17 cellular contexts compared by ENCODE assay signal in genomic region chr11:64881476-64881875, GRCh38. TPM values are rescaled to one million over a fixed set of nuclear protein-coding genes. Genes with fewer than 3 reads are reported as not detected.
DNase-seq lines count a peak whose midpoint lies in the region; TF ChIP-seq lines count a peak whose summit lies in the region.
"Had no signal": no experiment of that assay in that cellular context is flagged by ENCODE, and none has a peak within 500 bp of the region (broad histone marks: within the 10 kb centered on the region; RNA-seq: fewer than 3 reads in every experiment).

No MANE protein-coding gene starts in this region.

- H3K36me3 Mint-ChIP-seq in T-helper 2 cell treated with Interferon-gamma antibody and Interleukin-4, amounts not matched to agents 5 μg/mL and 100 μg/mL, for 36 hours (ENCODE audit: low read depth) = peaks cover 11% of the 10 kb centered on the region

- TF ChIP-seq EP300 in stomach (IDR thresholded peaks at IDR 0.05) = no peak

- no peaks in the 10 kb centered on the region for H3K27me3 Mint-ChIP-seq in T-helper 2 cell treated with Interferon-gamma antibody and Interleukin-4, amounts not matched to agents 5 μg/mL and 100 μg/mL, for 36 hours (ENCODE audit: low read depth)

- TF ChIP-seq POLR2A in stomach (IDR thresholded peaks at IDR 0.05) = no peak

- H3K9me3 ChIP-seq in stomach = no peaks in the 10 kb centered on the region
- H3K9me3 ChIP-seq: adrenal gland had no signal

- H3K4me3 ChIP-seq in coronary artery (no peak overlapping the region), stomach (no peak overlapping the region)
- H3K4me3 ChIP-seq: adrenal gland, skin epidermis had no signal

- peak overlapping the region; percentile 96 for H3K4me3 Mint-ChIP-seq in T-helper 2 cell treated with Interferon-gamma antibody and Interleukin-4, amounts not matched to agents 5 μg/mL and 100 μg/mL, for 36 hours

- H3K4me1 ChIP-seq in stomach = peaks cover 15 to 54% (median 45%) of the 10 kb centered on the region in 4 donors

- H3K27ac ChIP-seq in coronary artery (peak overlapping the region; percentile 77 to 87), stomach (peak overlapping the region in 3 of 5 donors; percentile 15 to 38 (median 28))

- H3K27ac Mint-ChIP-seq in T-helper 2 cell treated with Interferon-gamma antibody and Interleukin-4, amounts not matched to agents 5 μg/mL and 100 μg/mL, for 36 hours = no peak overlapping the region

- TF ChIP-seq CTCF in coronary artery (IDR thresholded peaks at IDR 0.05) (no peak), stomach (IDR thresholded peaks at IDR 0.05) (no peak)

- no peaks in the 10 kb centered on the region for H3K9me3 Mint-ChIP-seq in T-helper 2 cell treated with Interferon-gamma antibody and Interleukin-4, amounts not matched to agents 5 μg/mL and 100 μg/mL, for 36 hours

- H3K36me3 ChIP-seq in stomach = no peaks in the 10 kb centered on the region
- H3K36me3 ChIP-seq: adrenal gland had no signal

- 60 to 72% (median 65%) methylated on average over 8 of the region's 8 CpGs for WGBS in stomach, 5 donors

- no peaks in the 10 kb centered on the region for H3K27me3 ChIP-seq in stomach
- H3K27me3 ChIP-seq: adrenal gland had no signal

- peaks cover 51% of the 10 kb centered on the region for H3K4me1 Mint-ChIP-seq in T-helper 2 cell treated with Interferon-gamma antibody and Interleukin-4, amounts not matched to agents 5 μg/mL and 100 μg/mL, for 36 hours (ENCODE audit: low read depth)

- DNase-seq in T-helper 2 cell treated with Interferon-gamma antibody and Interleukin-4, amounts not matched to agents 5 μg/mL and 100 μg/mL, for 36 hours (ENCODE audit: low spot score) = no peak
- no peak for DNase-seq in T-helper 2 cell
- peak; percentile 38 for DNase-seq in NCI-H510A treated with DMSO at 0.1 percent for 48 hours (lab: John Stamatoyannopoulos, UW)
- DNase-seq in coronary artery (ENCODE audit: low spot score) = no peak
- DNase-seq in stomach = no peak
- no peak for DNase-seq in AG20443 (ENCODE audit: low spot score)
- DNase-seq in posterior vena cava (ENCODE audit: low spot score) = no peak
- no peak for DNase-seq in stimulated activated naive CD4-positive, alpha-beta T cell (lab: John Stamatoyannopoulos, UW)
- DNase-seq: activated CD4-positive, alpha-beta T cell treated with anti-CD3 and anti-CD28 coated beads, Interleukin-2, amount 50 U/mL, for 48 hours; adrenal gland; dermis blood vessel endothelial cell; islet precursor cell had no signal

- intact Hi-C loops in stomach (cut with DNase I; ENCODE audit: low total_unique reads) (no loop called here), posterior vena cava (cut with DNase I) (no loop called here)

RNA-seq across cellular contexts. Expression of gene EHD1, which starts 3.1 kb away (rescaled TPM):
- total RNA-seq in stomach = 100 to 1,000 TPM in 2 of 5 donors, 10 to 100 TPM in 3; 23.3 to 160 (median 56.2) TPM
- polyA plus RNA-seq in stomach = 10 to 100 TPM; 17.9 to 24.6 (median 19.4) TPM
- total RNA-seq in posterior vena cava = 100 to 1,000 TPM; 135 to 164 TPM

RNA-seq across cellular contexts. Expression of gene ATG2A, which starts 35.5 kb away (rescaled TPM):
- 10 to 100 TPM; 14.3 to 77.6 (median 46.1) TPM for total RNA-seq in stomach
- polyA plus RNA-seq in stomach = 10 to 100 TPM; 12.2 to 18.7 (median 16.3) TPM
- 10 to 100 TPM; 12.3 to 14.9 TPM for total RNA-seq in posterior vena cava

RNA-seq across cellular contexts. Expression of gene CDC42BPG, which starts 37.0 kb away (rescaled TPM):
- total RNA-seq in stomach (10 to 100 TPM; 10.3 to 66.5 (median 53.3) TPM), posterior vena cava (under 1 TPM; 0.37 to 0.38 TPM)
- polyA plus RNA-seq in stomach = 10 to 100 TPM in 2 of 3 donors, 1 to 10 TPM in 1; 8.9 to 20.0 (median 10.9) TPM

RNA-seq across cellular contexts. Expression of gene PPP2R5B, which starts 43.0 kb away (rescaled TPM):
- 10 to 100 TPM in 4 of 5 donors, 1 to 10 TPM in 1; 6.6 to 75.6 (median 25.7) TPM for total RNA-seq in stomach
- 10 to 100 TPM in 2 of 3 donors, 1 to 10 TPM in 1; 9.8 to 13.8 (median 12.3) TPM for polyA plus RNA-seq in stomach
- 10 to 100 TPM; 17.5 to 30.7 TPM for total RNA-seq in posterior vena cava

RNA-seq across cellular contexts. Expression of gene GPHA2, which starts 54.2 kb away (rescaled TPM):
- total RNA-seq in stomach (not detected), posterior vena cava (not detected)
- under 1 TPM in 2 of 3 donors, not detected in 1; 0.30 to 0.50 TPM for polyA plus RNA-seq in stomach
- total RNA-seq: adrenal gland; dermis blood vessel endothelial cell; fibroblast of villous mesenchyme; myocyte; T-helper 1 cell treated with Interleukin-12 subunit alpha and Interleukin-12 subunit beta and Interleukin-4 antibody, amounts not matched to agents 30 ng/mL and 1 ng/mL, for 36 hours; urinary bladder had no signal
- polyA plus RNA-seq: urinary bladder had no signal

Comparison
In these comparisons a context has a peak if more than half of its experiments do, and no peak if none do; other contexts are left out.
1. RNA of gene CDC42BPG, which starts 37.0 kb away (total RNA-seq): 10.3 to 66.5 TPM in stomach; 0.37 to 0.38 TPM in posterior vena cava; every median in the first group is over 4 times any median in the second.